ENCODE assay signal across 17 cellular contexts in genomic region chr11:23113887-23114216, GRCh38.
"Had no signal": no experiment of that assay in that cellular context is flagged by ENCODE, and none has a peak within 500 bp of the region (broad histone marks: within the 10 kb centered on the region; RNA-seq: fewer than 3 reads in every experiment).

No MANE protein-coding gene starts in this region.

- DNase-seq: activated CD4-positive, alpha-beta T cell treated with anti-CD3 and anti-CD28 coated beads for 4 hours; activated CD4-positive, alpha-beta T cell treated with anti-CD3 and anti-CD28 coated beads, Interleukin-2, amount 50 U/mL, for 48 hours; activated CD4-positive, CD25-positive, alpha-beta regulatory T cell; activated CD8-positive, alpha-beta memory T cell treated with anti-CD3 and anti-CD28 coated beads, Interleukin-2, amount 10 ng/mL, durations not matched to agents 7 days and 5 days; activated gamma-delta T cell; activated naive CD4-positive, alpha-beta T cell treated with anti-CD3 and anti-CD28 coated beads, Interleukin-2, amount 50 U/mL, for 16 hours; activated naive CD8-positive, alpha-beta T cell treated with anti-CD3 and anti-CD28 coated beads, Interleukin-2, amount 50 U/mL, for 24 hours; effector CD8-positive, alpha-beta T cell; lower lobe of right lung; stimulated activated CD4-positive, alpha-beta T cell treated with anti-CD3 and anti-CD28 coated beads, Interleukin-2, amount 100 ng/mL, for 48 hours; stimulated activated naive CD4-positive, alpha-beta T cell; uterus had no signal

- H3K27me3 ChIP-seq: neural progenitor cell, testis, uterus had no signal

- H3K27ac ChIP-seq: lower lobe of right lung, neural progenitor cell, testis, uterus had no signal

- H3K9me3 Mint-ChIP-seq: activated T-helper 1 cell treated with anti-CD3 and anti-CD28 coated beads, Interleukin-12 subunit alpha, Interleukin-12 subunit beta, Interleukin-2, Interleukin-4 antibody, amounts not matched to agents 30 ng/mL and 10 ng/mL and 1 ng/mL, durations not matched to agents 14 hours and 24 hours and 36 hours had no signal

- H3K27me3 Mint-ChIP-seq: activated CD8-positive, alpha-beta memory T cell treated with anti-CD3 and anti-CD28 coated beads, Interleukin-2, amount 10 ng/mL, durations not matched to agents 7 days and 5 days; activated naive CD8-positive, alpha-beta T cell treated with anti-CD3 and anti-CD28 coated beads, Interleukin-2, amount 50 U/mL, for 24 hours had no signal

- ATAC-seq: activated CD8-positive, alpha-beta memory T cell treated with anti-CD3 and anti-CD28 coated beads, Interleukin-2, amount 10 ng/mL, durations not matched to agents 7 days and 5 days; activated naive CD8-positive, alpha-beta T cell treated with anti-CD3 and anti-CD28 coated beads, Interleukin-2, amount 50 U/mL, for 24 hours had no signal

- H3K4me1 Mint-ChIP-seq: activated CD8-positive, alpha-beta memory T cell treated with anti-CD3 and anti-CD28 coated beads, Interleukin-2, amount 10 ng/mL, durations not matched to agents 7 days and 5 days; activated naive CD8-positive, alpha-beta T cell treated with anti-CD3 and anti-CD28 coated beads, Interleukin-2, amount 50 U/mL, for 24 hours had no signal

- H3K4me3 Mint-ChIP-seq: activated CD8-positive, alpha-beta memory T cell treated with anti-CD3 and anti-CD28 coated beads, Interleukin-2, amount 10 ng/mL, durations not matched to agents 7 days and 5 days; activated naive CD8-positive, alpha-beta T cell treated with anti-CD3 and anti-CD28 coated beads, Interleukin-2, amount 50 U/mL, for 24 hours; activated T-helper 1 cell treated with anti-CD3 and anti-CD28 coated beads, Interleukin-12 subunit alpha, Interleukin-12 subunit beta, Interleukin-2, Interleukin-4 antibody, amounts not matched to agents 30 ng/mL and 10 ng/mL and 1 ng/mL, durations not matched to agents 14 hours and 24 hours and 36 hours; brain; neural progenitor cell had no signal

- H3K27ac Mint-ChIP-seq: activated CD8-positive, alpha-beta memory T cell treated with anti-CD3 and anti-CD28 coated beads, Interleukin-2, amount 10 ng/mL, durations not matched to agents 7 days and 5 days; activated naive CD8-positive, alpha-beta T cell treated with anti-CD3 and anti-CD28 coated beads, Interleukin-2, amount 50 U/mL, for 24 hours; activated T-helper 1 cell treated with anti-CD3 and anti-CD28 coated beads, Interleukin-12 subunit alpha, Interleukin-12 subunit beta, Interleukin-2, Interleukin-4 antibody, amounts not matched to agents 30 ng/mL and 10 ng/mL and 1 ng/mL, durations not matched to agents 14 hours and 24 hours and 36 hours; brain; neural progenitor cell had no signal

- H3K9me3 ChIP-seq: lower lobe of right lung, testis, uterus had no signal

- H3K9ac ChIP-seq: neural progenitor cell had no signal

- H3K36me3 ChIP-seq: lower lobe of right lung, uterus had no signal

- H3K4me3 ChIP-seq: lower lobe of right lung, mucosa of descending colon, neural progenitor cell, testis, uterus had no signal

- H3K4me1 ChIP-seq: lower lobe of right lung, neural progenitor cell, testis, uterus had no signal

- H3K36me3 Mint-ChIP-seq: activated CD8-positive, alpha-beta memory T cell treated with anti-CD3 and anti-CD28 coated beads, Interleukin-2, amount 10 ng/mL, durations not matched to agents 7 days and 5 days; brain; neural progenitor cell had no signal
